8 cellular contexts compared by ENCODE assay signal in genomic region chr7:38349869-38350583, GRCh38.
DNase-seq lines count a peak whose midpoint lies in the region; ATAC-seq and TF ChIP-seq lines count a peak whose summit lies in the region.
"Not testable (repeated sequence)": the region's sequence is repeated elsewhere in the genome, so short reads cannot be mapped to it uniquely, and the experiment has no call there.

No MANE protein-coding gene starts in this region.

- H3K9me3 ChIP-seq in HCT116 (ENCODE audit: control insufficient read depth in 1 of 2, insufficient read depth in 1 of 2, low read depth in 1 of 2, low read length in 2 of 2); gastroesophageal sphincter: not testable (repeated sequence)

- not testable (repeated sequence) for TF ChIP-seq EP300 in gastroesophageal sphincter (IDR thresholded peaks at IDR 0.05)

- intact Hi-C loops in HCT116 (cut with micrococcal nuclease): not testable (repeated sequence)

- not testable (repeated sequence) for H3K27me3 ChIP-seq in HCT116 (ENCODE audit: insufficient read depth, low read length); gastroesophageal sphincter

- H3K79me2 ChIP-seq in HCT116 (ENCODE audit: insufficient read depth, low read length): not testable (repeated sequence)

- H3K9me2 ChIP-seq in HCT116 (ENCODE audit: insufficient read depth): not testable (repeated sequence)

- RAD21 ChIA-PET in HCT116 (lab: Charles Lee; ENCODE audit: low non-redundant PET in 1 of 2, low total read pairs in 2 of 2, uncharacterized antibody in 2 of 2, unreplicated experiment in 2 of 2): not testable (repeated sequence)

- POLR2A ChIA-PET in HCT116 (lab: Charles Lee): not testable (repeated sequence)

- TF ChIP-seq POLR2A in HCT116 (IDR thresholded peaks at IDR 0.05; ENCODE audit: borderline replicate concordance, extremely low read depth, insufficient read depth, insufficient read length); gastroesophageal sphincter (IDR thresholded peaks at IDR 0.05): not testable (repeated sequence)

- H3K4me2 ChIP-seq in HCT116 (ENCODE audit: low read length): not testable (repeated sequence)

- 50 to 94% methylated on average over 2 to 3 of the region's 6 CpGs for WGBS in gastroesophageal sphincter (ENCODE audit: low coverage in 1 of 2), 2 donors

- not testable (repeated sequence) for TF ChIP-seq RAD21 in HCT116 (IDR thresholded peaks at IDR 0.05; ENCODE audit: low read depth)

- CTCF ChIA-PET in HCT116 (lab: Charles Lee): interaction anchor here (0.7 to 1.9 kb wide), 6 partner anchors 8 to 448 kb away, joined by 3 to 10 read pairs (median 3); no protein-coding TSS in a partner anchor

- H3K4me3 ChIP-seq in HCT116 (replicated peaks in 1 of 2; ENCODE audit: low read depth in 1 of 2, low read length in 2 of 2); gastroesophageal sphincter: not testable (repeated sequence)
- H3K4me3 ChIP-seq in skin epidermis: peak overlapping the region in 3 of 7 experiments; percentile 1 to 26 (median 25)

- not testable (repeated sequence) for H3K27ac ChIP-seq in C4-2B; HCT116 (ENCODE audit: low read depth, low read length)
- H3K27ac ChIP-seq in gastroesophageal sphincter (peak overlapping the region in 1 of 4 donors; percentile 24), skin epidermis (peak overlapping the region in 13 of 21 experiments; percentile 4 to 79 (median 36))

- not testable (repeated sequence) for H3K36me3 ChIP-seq in HCT116 (ENCODE audit: control insufficient read depth in 1 of 2, insufficient read depth in 2 of 2, low read length in 2 of 2); gastroesophageal sphincter

- not testable (repeated sequence) for BruUV-seq in HCT116 (replicated peaks; lab: Mats Ljungman, UMichigan)

- H2AFZ ChIP-seq in HCT116 (ENCODE audit: low read depth, low read length, poor library complexity, severe bottlenecking): not testable (repeated sequence)

- not testable (repeated sequence) for H3K4me1 ChIP-seq in HCT116 (ENCODE audit: control insufficient read depth in 1 of 2, insufficient read depth in 2 of 2, low read length in 2 of 2); gastroesophageal sphincter

- DNase-seq in HCT116 (ENCODE audit: low read depth, low spot score): not testable (repeated sequence)
- peak; percentile 64 for DNase-seq in SIG-M5 treated with dmso at 0.1 percent for 504 hours (lab: John Stamatoyannopoulos, UW; ENCODE audit: unreplicated experiment)
- peak; percentile 43 for DNase-seq in activated T-helper 9 cell treated with anti-CD3 and anti-CD28 coated beads, Interleukin-2, amount 50 U/mL, for 16 hours (ENCODE audit: low read depth)

- peak; percentile 65 for ATAC-seq in GM18861 (IDR thresholded peaks at IDR 0.05; ENCODE audit: unreplicated experiment)
- ATAC-seq in HCT116: peak; percentile 82
- peak; percentile 79 for ATAC-seq in HG03565 (IDR thresholded peaks at IDR 0.05; ENCODE audit: unreplicated experiment)
- ATAC-seq in gastroesophageal sphincter: peak; percentile 53

- not testable (repeated sequence) for H4K20me1 ChIP-seq in HCT116 (ENCODE audit: insufficient read depth)

- peak; percentile 53 for TF ChIP-seq CTCF in C4-2B (conservative IDR thresholded peaks at IDR 0.05)
- peak; percentile 14 to 29 (median 25); a peak in 3 of 6 replicates for TF ChIP-seq CTCF in HCT116 (IDR thresholded peaks at IDR 0.05 in 2 of 3, conservative IDR thresholded peaks at IDR 0.05 in 1 of 3; ENCODE audit: borderline replicate concordance in 1 of 3, insufficient read depth in 1 of 3, low read depth in 2 of 3, low read length in 2 of 3)
- not testable (repeated sequence) for TF ChIP-seq CTCF in gastroesophageal sphincter (IDR thresholded peaks at IDR 0.05)

- not testable (repeated sequence) for H3K9ac ChIP-seq in HCT116 (ENCODE audit: low read length)
